Comparison of ENCODE assay signal across 1 cellular context in genomic region chr7:129160161-129160911, GRCh38.
TF ChIP-seq lines count a peak whose summit lies in the region.

No MANE protein-coding gene starts in this region.

TF ChIP-seq in SK-N-SH treated with all-trans-retinoic acid at 6 μM for 48 hours, 23 proteins besides CTCF, POLR2A, EP300 and RAD21 (continued from another document):
- no peak for TF ChIP-seq PATZ1 (CRISPR knock-in tag; IDR thresholded peaks at IDR 0.05; ENCODE audit: borderline replicate concordance)
